8 cellular contexts compared by ENCODE assay signal in genomic region chr5:56213886-56214535, GRCh38. TPM values are rescaled to one million over a fixed set of nuclear protein-coding genes. Genes with fewer than 3 reads are reported as not detected.
DNase-seq lines count a peak whose midpoint lies in the region; ATAC-seq and TF ChIP-seq lines count a peak whose summit lies in the region.
"Not testable (repeated sequence)": the region's sequence is repeated elsewhere in the genome, so short reads cannot be mapped to it uniquely, and the experiment has no call there.
"Had no signal": no experiment of that assay in that cellular context is flagged by ENCODE, and none has a peak within 500 bp of the region (broad histone marks: within the 10 kb centered on the region; RNA-seq: fewer than 3 reads in every experiment).

No MANE protein-coding gene starts in this region.

- intact Hi-C loops in MCF 10A (cut with micrococcal nuclease), result not testable (repeated sequence)

- peaks cover 11% of the 10 kb centered on the region for H3K9me3 ChIP-seq in MG63
- not testable (repeated sequence) for H3K9me3 ChIP-seq in RWPE2 (ENCODE audit: severe bottlenecking)

- not testable (repeated sequence) for H3K27ac ChIP-seq in RWPE2 (ENCODE audit: poor library complexity, severe bottlenecking)

- H3K4me3 ChIP-seq in AG09309 (ENCODE audit: control insufficient read depth, low read depth, low read length); MG63; RWPE2 (ENCODE audit: severe bottlenecking); epithelial cell of proximal tubule (ENCODE audit: low read depth, low read length): not testable (repeated sequence)

- peaks cover 20% of the 10 kb centered on the region for H3K4me1 Mint-ChIP-seq in MCF 10A (ENCODE audit: insufficient read depth, unreplicated experiment)

- H3K27me3 Mint-ChIP-seq in MCF 10A (ENCODE audit: insufficient read depth, unreplicated experiment), result not testable (repeated sequence)

- BruUV-seq in MCF 10A (replicated peaks; lab: Mats Ljungman, UMichigan), result not testable (repeated sequence)

- H3K36me3 Mint-ChIP-seq in MCF 10A (ENCODE audit: insufficient read depth, unreplicated experiment), result not testable (repeated sequence)

- not testable (repeated sequence) for H3K27ac Mint-ChIP-seq in MCF 10A (ENCODE audit: low read depth, unreplicated experiment)

- peaks cover 12% of the 10 kb centered on the region for H3K4me1 ChIP-seq in RWPE2 (ENCODE audit: insufficient read depth, poor library complexity, severe bottlenecking)

- H3K4me3 Mint-ChIP-seq in MCF 10A (ENCODE audit: unreplicated experiment), result not testable (repeated sequence)

- POLR2A ChIA-PET in MCF 10A (lab: Yijun Ruan, JAX), result not testable (repeated sequence)

- H3K27me3 ChIP-seq in MG63; RWPE2 (ENCODE audit: insufficient read depth, poor library complexity, severe bottlenecking): not testable (repeated sequence)

- ATAC-seq in RWPE2 (ENCODE audit: low read depth), result peak; percentile 44; the same call in 1 of the 3 replicates

- CTCF ChIA-PET in MCF 10A (lab: Yijun Ruan, JAX), result interaction anchor here (0.9 kb wide), 1 partner anchor 13 kb away, joined by 3 read pairs; no protein-coding TSS in a partner anchor

- H3K9me3 Mint-ChIP-seq in MCF 10A (ENCODE audit: unreplicated experiment), result not testable (repeated sequence)

- TF ChIP-seq CTCF in AG09309 (IDR thresholded peaks at IDR 0.05; ENCODE audit: control insufficient read depth, insufficient read depth, low read depth, low read length, missing control alignments); RWPE2 (IDR thresholded peaks at IDR 0.05; ENCODE audit: poor library complexity, severe bottlenecking); MCF 10A (IDR thresholded peaks at IDR 0.05; ENCODE audit: unreplicated experiment); epithelial cell of proximal tubule (conservative IDR thresholded peaks at IDR 0.05; ENCODE audit: low read depth, low read length): not testable (repeated sequence)

- DNase-seq in AG09309 (ENCODE audit: low read depth) (peak; percentile 14), ELR (ENCODE audit: low read depth) (peak; percentile 68), MG63 (peak; percentile 48), MCF 10A (ENCODE audit: unreplicated experiment) (peak; percentile 48), epithelial cell of proximal tubule (ENCODE audit: low read depth) (peak; percentile 76), kidney tubule cell (ENCODE audit: low spot score) (peak; percentile 76)
- DNase-seq in RWPE2 (ENCODE audit: low spot score), result not testable (repeated sequence)

- H3K36me3 ChIP-seq in MG63; RWPE2 (ENCODE audit: low read depth): not testable (repeated sequence)

RNA-seq across cellular contexts. Expression of gene ANKRD55, which starts 19.1 kb away (rescaled TPM):
- not detected in 2 replicates for total RNA-seq in MG63 (2014; rRNA removed; shearing (Covaris generic); ENCODE audit: low replicate concordance)
- total RNA-seq in MCF 10A (2022) (not detected in 2 replicates), epithelial cell of proximal tubule (not detected in 2 replicates)
- total RNA-seq: GM23338 had no signal
